ENCODE assay signal across 19 cellular contexts in the genomic region with DNA sequence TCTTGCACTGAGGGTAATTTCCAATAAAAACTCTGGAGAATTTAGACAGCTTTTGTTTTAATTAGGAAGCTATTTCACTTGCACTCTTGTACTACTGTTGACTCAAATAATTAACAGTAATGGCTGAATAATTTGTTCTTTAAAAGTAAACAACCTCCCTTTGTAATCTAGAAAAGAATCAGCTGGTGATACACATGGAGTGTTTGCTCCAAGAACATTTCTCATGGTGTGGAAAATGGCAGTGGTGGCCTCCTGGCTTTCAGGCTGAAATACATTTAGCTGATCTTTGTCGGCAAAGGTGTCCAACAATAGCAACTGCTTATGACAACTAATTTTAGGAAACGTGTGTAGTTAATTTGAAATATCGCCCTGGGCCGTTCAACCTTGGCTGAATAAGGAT.
DNase-seq lines count a peak whose midpoint lies in the region; ATAC-seq and TF ChIP-seq lines count a peak whose summit lies in the region.
"Had no signal": no experiment of that assay in that cellular context is flagged by ENCODE, and none has a peak within 500 bp of the region (broad histone marks: within the 10 kb centered on the region; RNA-seq: fewer than 3 reads in every experiment).

No MANE protein-coding gene starts in this region.

- H3K27ac Mint-ChIP-seq in nephron = peak overlapping the region; percentile 28 to 93 (median 53)
- H3K27ac Mint-ChIP-seq: nephron progenitor cell, progenitor cell of endocrine pancreas had no signal

- H3K27ac ChIP-seq in SU-DHL-6 (ENCODE audit: low read depth, low read length) = no peak overlapping the region
- H3K27ac ChIP-seq: testis had no signal

- H3K79me2 ChIP-seq in SU-DHL-6 (ENCODE audit: insufficient read depth, low read length) = peaks cover 100% of the 10 kb centered on the region

- no peak overlapping the region for H3K4me3 ChIP-seq in SU-DHL-6 (ENCODE audit: insufficient read depth, low read length, poor library complexity, severe bottlenecking)
- H3K4me3 ChIP-seq: testis had no signal

- H4K20me1 ChIP-seq in SU-DHL-6 (ENCODE audit: low read depth, low read length) = peaks cover 57% of the 10 kb centered on the region

- H3K9me2 ChIP-seq in SU-DHL-6 (replicated peaks; ENCODE audit: insufficient read depth, low read length) = no peaks in the 10 kb centered on the region

- H3K27me3 Mint-ChIP-seq in nephron (ENCODE audit: low read depth) = no peaks in the 10 kb centered on the region
- H3K27me3 Mint-ChIP-seq: progenitor cell of endocrine pancreas had no signal

- peaks cover 9% of the 10 kb centered on the region; the same call in 1 of the 2 replicates for H3K36me3 ChIP-seq in SU-DHL-6 (ENCODE audit: low read length)

- no peak for ATAC-seq in GM21447 (IDR thresholded peaks at IDR 0.05; ENCODE audit: unreplicated experiment)

- no peaks in the 10 kb centered on the region for H3K36me3 Mint-ChIP-seq in nephron (ENCODE audit: low read depth)

- H2AFZ ChIP-seq in SU-DHL-6 (ENCODE audit: low read depth, low read length, severe bottlenecking) = no peak overlapping the region

- peak overlapping the region; percentile 13 for H3K4me2 ChIP-seq in SU-DHL-6 (ENCODE audit: low read depth, low read length, poor library complexity, severe bottlenecking)

- no peak overlapping the region for H3K4me3 Mint-ChIP-seq in nephron
- H3K4me3 Mint-ChIP-seq: nephron progenitor cell had no signal

- no peaks in the 10 kb centered on the region for H3K9me3 Mint-ChIP-seq in nephron

- H3F3A ChIP-seq in SU-DHL-6 (ENCODE audit: insufficient read depth) = peaks cover 2% of the 10 kb centered on the region; the same call in 1 of the 2 replicates

- DNase-seq in NCI-H1092 treated with DMSO at 0.1 percent for 48 hours (lab: John Stamatoyannopoulos, UW) (peak; percentile 41), NCI-H1092 (lab: John Stamatoyannopoulos, UW) (no peak), NCI-H1417 treated with DMSO at 0.1 percent for 48 hours (lab: John Stamatoyannopoulos, UW) (peak; percentile 94), germinal center (ENCODE audit: low spot score) (no peak)
- DNase-seq in activated CD8-positive, alpha-beta memory T cell treated with anti-CD3 and anti-CD28 coated beads, Interleukin-2, amount 50 U/mL, for 4 hours = no peak
- DNase-seq: activated CD4-positive, alpha-beta T cell treated with anti-CD3 and anti-CD28 coated beads for 48 hours; activated effector memory CD4-positive, alpha-beta T cell treated with anti-CD3 and anti-CD28 coated beads, Interleukin-2, amount 50 U/mL, for 16 hours; C1 segment of cervical spinal cord; caudate nucleus; DMS 273 treated with DMSO at 0.1 percent for 48 hours; Karpas-422; NCI-H2107; nephron progenitor cell; stimulated activated CD4-positive, alpha-beta T cell treated with anti-CD3 and anti-CD28 coated beads, Interleukin-4, amount 100 ng/mL, for 4 hours; testis had no signal

- no peaks in the 10 kb centered on the region for H3K27me3 ChIP-seq in SU-DHL-6 (ENCODE audit: low read length)
- H3K27me3 ChIP-seq: testis had no signal

- H3K9me3 ChIP-seq in SU-DHL-6 (ENCODE audit: insufficient read depth, low read length) = no peaks in the 10 kb centered on the region
- H3K9me3 ChIP-seq: testis had no signal

- no peak overlapping the region for H3K9ac ChIP-seq in SU-DHL-6 (ENCODE audit: low read length)

- H3K4me1 Mint-ChIP-seq in nephron = peaks cover 30% of the 10 kb centered on the region

- TF ChIP-seq CTCF in SU-DHL-6 (IDR thresholded peaks at IDR 0.05; ENCODE audit: insufficient read depth, low read length, poor library complexity, severe bottlenecking) = no peak
- TF ChIP-seq CTCF in nephron (IDR thresholded peaks at IDR 0.05; ENCODE audit: unreplicated experiment in 3 of 3) = no peak

Comparison
In these comparisons a context has a peak if more than half of its experiments do, and no peak if none do; other contexts are left out.
1. DNase-seq: peak in NCI-H1092 treated with DMSO at 0.1 percent for 48 hours (single experiment) and NCI-H1417 treated with DMSO at 0.1 percent for 48 hours (single experiment); none in NCI-H1092 (single experiment), germinal center (single experiment) and activated CD8-positive, alpha-beta memory T cell treated with anti-CD3 and anti-CD28 coated beads, Interleukin-2, amount 50 U/mL, for 4 hours (single experiment).